2 cellular contexts compared by ENCODE assay signal in genomic region chr18:44941519-44941918, GRCh38.
TF ChIP-seq lines count a peak whose summit lies in the region.

No MANE protein-coding gene starts in this region.

TF ChIP-seq in GM12878, 131 proteins besides CTCF, POLR2A, EP300 and RAD21:
- TF ChIP-seq POLR2AphosphoS5 (IDR thresholded peaks at IDR 0.05; ENCODE audit: low read length): no peak
- TF ChIP-seq FOXM1 (IDR thresholded peaks at IDR 0.05; ENCODE audit: low read depth, low read length): no peak
- no peak for TF ChIP-seq TCF12 (IDR thresholded peaks at IDR 0.05; ENCODE audit: low read depth, low read length)
- TF ChIP-seq, protein P1, sequence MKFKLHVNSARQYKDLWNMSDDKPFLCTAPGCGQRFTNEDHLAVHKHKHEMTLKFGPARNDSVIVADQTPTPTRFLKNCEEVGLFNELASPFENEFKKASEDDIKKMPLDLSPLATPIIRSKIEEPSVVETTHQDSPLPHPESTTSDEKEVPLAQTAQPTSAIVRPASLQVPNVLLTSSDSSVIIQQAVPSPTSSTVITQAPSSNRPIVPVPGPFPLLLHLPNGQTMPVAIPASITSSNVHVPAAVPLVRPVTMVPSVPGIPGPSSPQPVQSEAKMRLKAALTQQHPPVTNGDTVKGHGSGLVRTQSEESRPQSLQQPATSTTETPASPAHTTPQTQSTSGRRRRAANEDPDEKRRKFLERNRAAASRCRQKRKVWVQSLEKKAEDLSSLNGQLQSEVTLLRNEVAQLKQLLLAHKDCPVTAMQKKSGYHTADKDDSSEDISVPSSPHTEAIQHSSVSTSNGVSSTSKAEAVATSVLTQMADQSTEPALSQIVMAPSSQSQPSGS (IDR thresholded peaks at IDR 0.05; ENCODE audit: low read length): no peak
- no peak for TF ChIP-seq MEF2A (IDR thresholded peaks at IDR 0.05; ENCODE audit: insufficient read depth, low read depth, low read length)
- TF ChIP-seq, protein P2, sequence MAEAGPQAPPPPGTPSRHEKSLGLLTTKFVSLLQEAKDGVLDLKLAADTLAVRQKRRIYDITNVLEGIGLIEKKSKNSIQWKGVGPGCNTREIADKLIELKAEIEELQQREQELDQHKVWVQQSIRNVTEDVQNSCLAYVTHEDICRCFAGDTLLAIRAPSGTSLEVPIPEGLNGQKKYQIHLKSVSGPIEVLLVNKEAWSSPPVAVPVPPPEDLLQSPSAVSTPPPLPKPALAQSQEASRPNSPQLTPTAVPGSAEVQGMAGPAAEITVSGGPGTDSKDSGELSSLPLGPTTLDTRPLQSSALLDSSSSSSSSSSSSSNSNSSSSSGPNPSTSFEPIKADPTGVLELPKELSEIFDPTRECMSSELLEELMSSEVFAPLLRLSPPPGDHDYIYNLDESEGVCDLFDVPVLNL (IDR thresholded peaks at IDR 0.05; ENCODE audit: low read depth, low read length): no peak
TF ChIP-seq in GM12878: peak in this region for 0.

TF ChIP-seq in GM12891, 5 proteins besides CTCF, POLR2A, EP300 and RAD21:
- TF ChIP-seq POLR2AphosphoS5 (IDR thresholded peaks at IDR 0.05; ENCODE audit: low read depth, low read length): no peak
- TF ChIP-seq SPI1 (IDR thresholded peaks at IDR 0.05; ENCODE audit: low read depth, low read length): no peak
- TF ChIP-seq PAX5 (IDR thresholded peaks at IDR 0.05; ENCODE audit: insufficient read depth, low read length, severe bottlenecking): no peak
- no peak for TF ChIP-seq POU2F2 (IDR thresholded peaks at IDR 0.05; ENCODE audit: low read depth, low read length)
- no peak for TF ChIP-seq TAF1 (IDR thresholded peaks at IDR 0.05; ENCODE audit: low read depth, low read length)
